ENCODE assay signal across 21 cellular contexts in the genomic region with DNA sequence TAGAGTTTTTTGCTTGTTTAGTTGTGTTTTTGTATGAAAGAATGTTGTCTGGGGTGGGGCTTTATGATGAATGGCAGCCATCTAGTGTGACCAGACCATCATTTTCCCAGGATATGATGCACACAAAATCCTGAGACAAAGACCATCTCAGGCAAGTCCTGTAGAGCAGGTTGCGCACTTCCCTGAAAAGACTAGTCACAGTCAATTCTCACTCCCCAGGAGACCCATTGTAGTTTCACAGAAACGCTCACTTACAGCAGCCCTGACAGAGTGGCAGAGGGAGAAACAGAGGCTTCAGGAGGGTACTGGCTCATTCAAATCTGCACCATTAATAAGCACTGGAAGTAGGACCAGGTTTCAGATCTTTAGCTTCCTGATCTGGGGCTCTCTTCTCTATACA.
DNase-seq lines count a peak whose midpoint lies in the region; ATAC-seq, FAIRE-seq and TF ChIP-seq lines count a peak whose summit lies in the region.
"Had no signal": no experiment of that assay in that cellular context is flagged by ENCODE, and none has a peak within 500 bp of the region (broad histone marks: within the 10 kb centered on the region; RNA-seq: fewer than 3 reads in every experiment).

No MANE protein-coding gene starts in this region.

- H3K23ac ChIP-seq in H1 (ENCODE audit: insufficient read length), result no peak overlapping the region

- no peak overlapping the region for H3K4me3 ChIP-seq in HEK293 (ENCODE audit: low read depth, low read length)
- no peak overlapping the region for H3K4me3 ChIP-seq in H1 (ENCODE audit: extremely low read depth in 1 of 4, insufficient read depth in 2 of 4, low read depth in 3 of 4, low read length in 4 of 4)
- no peak overlapping the region for H3K4me3 ChIP-seq in esophagus muscularis mucosa
- H3K4me3 ChIP-seq: SJSA1 had no signal

- H4K20me1 ChIP-seq in H1 (replicated peaks in 1 of 2; ENCODE audit: control insufficient read depth in 1 of 2, insufficient read depth in 2 of 2, low read length in 2 of 2), result no peaks in the 10 kb centered on the region

- H3K27me3 Mint-ChIP-seq in type B pancreatic cell, result no peaks in the 10 kb centered on the region
- H3K27me3 Mint-ChIP-seq in activated CD4-positive, alpha-beta memory T cell treated with anti-CD3 and anti-CD28 coated beads for 36 hours, result no peaks in the 10 kb centered on the region

- no peaks in the 10 kb centered on the region for H3K4me1 ChIP-seq in HEK293 (ENCODE audit: control insufficient read depth, insufficient read depth, low read length)
- no peaks in the 10 kb centered on the region; a peak in 1 of 7 replicates for H3K4me1 ChIP-seq in H1 (replicated peaks in 1 of 4; ENCODE audit: control insufficient read depth in 3 of 4, insufficient read depth in 4 of 4, low read length in 3 of 4)
- H3K4me1 ChIP-seq in esophagus muscularis mucosa, result no peaks in the 10 kb centered on the region
- H3K4me1 ChIP-seq: SJSA1 had no signal

- TF ChIP-seq POLR2A in H1 (IDR thresholded peaks at IDR 0.05; ENCODE audit: control extremely low read depth in 1 of 2, low read depth in 2 of 2, low read length in 2 of 2) (no peak), esophagus muscularis mucosa (IDR thresholded peaks at IDR 0.05; ENCODE audit: low read depth) (no peak)

- TF ChIP-seq CTCF in HEK293 (tag by site-specific recombination; IDR thresholded peaks at IDR 0.05), result no peak
- no peak for TF ChIP-seq CTCF in H1 (IDR thresholded peaks at IDR 0.05; ENCODE audit: control extremely low read depth in 1 of 3, insufficient read depth in 1 of 3, low read depth in 1 of 3, low read length in 3 of 3)
- no peak for TF ChIP-seq CTCF in type B pancreatic cell (conservative IDR thresholded peaks at IDR 0.05)
- TF ChIP-seq CTCF in esophagus muscularis mucosa (IDR thresholded peaks at IDR 0.05), result no peak

- H4K91ac ChIP-seq in H1 (replicated peaks; ENCODE audit: insufficient read length, low read length), result no peak overlapping the region

- H3K18ac ChIP-seq in H1 (ENCODE audit: extremely low read depth, low read length), result no peak overlapping the region

- no peaks in the 10 kb centered on the region for H3K9me3 Mint-ChIP-seq in type B pancreatic cell
- peaks cover 8% of the 10 kb centered on the region for H3K9me3 Mint-ChIP-seq in activated CD4-positive, alpha-beta memory T cell treated with anti-CD3 and anti-CD28 coated beads for 36 hours
- H3K9me3 Mint-ChIP-seq: HFFc6 had no signal

- no peak overlapping the region for H3K27ac ChIP-seq in HEK293 (ENCODE audit: extremely low read depth, low read depth, low read length)
- no peak overlapping the region for H3K27ac ChIP-seq in H1 (ENCODE audit: low read depth, low read length)
- H3K27ac ChIP-seq in esophagus muscularis mucosa (replicated peaks in 1 of 4), result no peak overlapping the region
- H3K27ac ChIP-seq: C4-2B, SJSA1 had no signal

- no peak for TF ChIP-seq RAD21 in H1 (IDR thresholded peaks at IDR 0.05 in 1 of 2, conservative IDR thresholded peaks at IDR 0.05 in 1 of 2; ENCODE audit: low read depth in 2 of 2, low read length in 2 of 2)

- no peaks in the 10 kb centered on the region for H3K4me1 Mint-ChIP-seq in type B pancreatic cell (ENCODE audit: unreplicated experiment)
- H3K4me1 Mint-ChIP-seq in activated CD4-positive, alpha-beta memory T cell treated with anti-CD3 and anti-CD28 coated beads for 36 hours (ENCODE audit: low read depth), result no peaks in the 10 kb centered on the region

- no peak overlapping the region for H2BK15ac ChIP-seq in H1 (ENCODE audit: low read length)

- peak overlapping the region; percentile 67 for H3K27ac Mint-ChIP-seq in type B pancreatic cell
- no peak overlapping the region for H3K27ac Mint-ChIP-seq in activated CD4-positive, alpha-beta memory T cell treated with anti-CD3 and anti-CD28 coated beads for 36 hours
- H3K27ac Mint-ChIP-seq: HFFc6 had no signal

- FAIRE-seq in H1 (lab: Jason Lieb, UNC), result peak; percentile 82
- FAIRE-seq: H54 had no signal

- H3K4ac ChIP-seq in H1 (replicated peaks; ENCODE audit: insufficient read length, low read depth, low read length), result no peak overlapping the region

- H4K5ac ChIP-seq in H1 (ENCODE audit: insufficient read length, low read depth, low read length), result no peak overlapping the region

- no peak for ATAC-seq in GM21619 (IDR thresholded peaks at IDR 0.05; ENCODE audit: unreplicated experiment)
- ATAC-seq: Panc1 had no signal

- no peak overlapping the region for H3K4me3 Mint-ChIP-seq in type B pancreatic cell
- no peak overlapping the region for H3K4me3 Mint-ChIP-seq in activated CD4-positive, alpha-beta memory T cell treated with anti-CD3 and anti-CD28 coated beads for 36 hours
- H3K4me3 Mint-ChIP-seq: HFFc6 had no signal

- no peaks in the 10 kb centered on the region for H3K36me3 ChIP-seq in HEK293 (ENCODE audit: control insufficient read depth in 2 of 2, insufficient read depth in 1 of 2, low read length in 2 of 2)
- no peaks in the 10 kb centered on the region for H3K36me3 ChIP-seq in H1 (ENCODE audit: control insufficient read depth in 2 of 4, insufficient read depth in 4 of 4, low read length in 3 of 4)
- no peaks in the 10 kb centered on the region for H3K36me3 ChIP-seq in esophagus muscularis mucosa
- H3K36me3 ChIP-seq: SJSA1 had no signal

- intact Hi-C loops in esophagus muscularis mucosa (cut with DNase I), result no loop called here
- intact Hi-C loops in activated CD4-positive, alpha-beta memory T cell treated with anti-CD3 and anti-CD28 coated beads for 36 hours (cut with micrococcal nuclease), result loop anchor here (5.0 to 10.0 kb wide), 2 partner anchors 756 to 858 kb away; partner anchors contain the start of gene NELL2

- no peak overlapping the region for H2AK5ac ChIP-seq in H1 (ENCODE audit: low read depth, low read length)

- peaks cover 5% of the 10 kb centered on the region for H3K36me3 Mint-ChIP-seq in type B pancreatic cell
- peaks cover 4% of the 10 kb centered on the region for H3K36me3 Mint-ChIP-seq in activated CD4-positive, alpha-beta memory T cell treated with anti-CD3 and anti-CD28 coated beads for 36 hours

- H2BK20ac ChIP-seq in H1 (ENCODE audit: low read length), result no peak overlapping the region

- no peak overlapping the region for H2BK5ac ChIP-seq in H1 (ENCODE audit: low read depth, low read length)

- H2BK120ac ChIP-seq in H1 (replicated peaks; ENCODE audit: low read depth, low read length), result no peak overlapping the region

- H3K27me3 ChIP-seq in H1 (replicated peaks in 1 of 4; ENCODE audit: control insufficient read depth in 3 of 4, extremely low read depth in 1 of 4, insufficient read depth in 3 of 4, low read length in 3 of 4) (no peaks in the 10 kb centered on the region), esophagus muscularis mucosa (no peaks in the 10 kb centered on the region)
- H3K27me3 ChIP-seq: SJSA1 had no signal

- no peaks in the 10 kb centered on the region for H3K9me3 ChIP-seq in HEK293 (ENCODE audit: control insufficient read depth, insufficient read depth, low read depth, low read length)
- no peaks in the 10 kb centered on the region for H3K9me3 ChIP-seq in H1 (ENCODE audit: insufficient read depth in 2 of 2, low read depth in 1 of 2, low read length in 1 of 2)
- no peaks in the 10 kb centered on the region for H3K9me3 ChIP-seq in esophagus muscularis mucosa
- H3K9me3 ChIP-seq: SJSA1 had no signal

- H2BK12ac ChIP-seq in H1 (ENCODE audit: low read depth, low read length), result no peak overlapping the region

- POLR2A ChIA-PET in HEK293 (lab: Yijun Ruan, JAX) (no interaction called here), H1 (lab: Charles Lee; ENCODE audit: partially characterized antibody) (interaction anchor here (0.6 kb wide), 1 partner anchor 194 kb away, joined by 3 read pairs; no protein-coding TSS in a partner anchor)
- POLR2A ChIA-PET in activated CD4-positive, alpha-beta memory T cell treated with anti-CD3 and anti-CD28 coated beads for 36 hours (lab: Charles Lee), result no interaction called here

- WGBS in H1 (ENCODE audit: extremely low coverage in 1 of 2, insufficient coverage in 1 of 2, insufficient read length in 1 of 2, insufficient replicate concordance in 2 of 2, low coverage in 1 of 2, low lambda C conversion rate in 2 of 2, missing lambda C conversion rate in 1 of 2), 2 experiments, result 34% methylated on average over 2 of the region's 2 CpGs; no CpG with 5 or more reads in 1 of the 2 experiments
- 82% methylated on average over 2 of the region's 2 CpGs for WGBS in esophagus muscularis mucosa

- no peak overlapping the region; a peak in 1 of 4 replicates for H3K4me2 ChIP-seq in H1 (ENCODE audit: insufficient read depth in 1 of 2, low read depth in 2 of 2, low read length in 2 of 2)

- no peak overlapping the region for H2AFZ ChIP-seq in H1 (ENCODE audit: low read length)

- no peaks in the 10 kb centered on the region for H3K79me1 ChIP-seq in H1 (ENCODE audit: low read depth, low read length)

- no peak overlapping the region for H3K9ac ChIP-seq in H1 (replicated peaks in 1 of 4; ENCODE audit: extremely low read depth in 1 of 4, low read depth in 3 of 4, low read length in 3 of 4)

- H4K8ac ChIP-seq in H1 (ENCODE audit: extremely low read depth, insufficient read depth, low read length), result no peak overlapping the region

- H3K14ac ChIP-seq in H1 (ENCODE audit: insufficient read length), result no peak overlapping the region

- no peak for TF ChIP-seq EP300 in H1 (IDR thresholded peaks at IDR 0.05; ENCODE audit: borderline replicate concordance in 1 of 2, low read depth in 2 of 2, low read length in 2 of 2)
- no peak for TF ChIP-seq EP300 in esophagus muscularis mucosa (IDR thresholded peaks at IDR 0.05)

- H3K23me2 ChIP-seq in H1 (ENCODE audit: low read depth, low read length), result no peaks in the 10 kb centered on the region

- no peak for DNase-seq in H1 (ENCODE audit: low read depth in 1 of 2, low spot score in 2 of 2)
- DNase-seq in iPS-NIHi11 (ENCODE audit: low spot score), result peak; percentile 14
- DNase-seq in type B pancreatic cell (ENCODE audit: extremely low spot score, unreplicated experiment), result no peak
- no peak for DNase-seq in esophagus muscularis mucosa (ENCODE audit: extremely low spot score)
- DNase-seq in activated CD4-positive, alpha-beta memory T cell treated with anti-CD3 and anti-CD28 coated beads for 36 hours, result no peak
- DNase-seq: AML-193, DMS79, HFFc6, KG1, NCI-H1105 treated with DMSO at 0.1 percent for 48 hours, NCI-H1694, NCI-H2081 treated with DMSO at 0.1 percent for 48 hours, NCI-H2227 treated with DMSO at 0.1 percent for 48 hours, NCI-H510A treated with DMSO at 0.1 percent for 48 hours, NCI-H82 had no signal

- H3K56ac ChIP-seq in H1 (replicated peaks; ENCODE audit: insufficient read length, low read depth, low read length), result no peak overlapping the region

- CTCF ChIA-PET in HEK293 (lab: Yijun Ruan, JAX), result interaction anchor here (1.2 kb wide), 1 partner anchor 19 kb away, joined by 3 read pairs; no protein-coding TSS in a partner anchor
- CTCF ChIA-PET in H1 (lab: Charles Lee; ENCODE audit: partially characterized antibody), result interaction anchor here (0.6 kb wide), 1 partner anchor 24 kb away, joined by 3 read pairs; no protein-coding TSS in a partner anchor
- CTCF ChIA-PET in activated CD4-positive, alpha-beta memory T cell treated with anti-CD3 and anti-CD28 coated beads for 36 hours (lab: Charles Lee), result no interaction called here

- no peaks in the 10 kb centered on the region for H3K79me2 ChIP-seq in H1 (ENCODE audit: control insufficient read depth in 1 of 2, insufficient read depth in 2 of 2, low read length in 2 of 2)

TF ChIP-seq in HEK293, 187 proteins besides CTCF, POLR2A, EP300 and RAD21 (continues in another document):
- no peak for TF ChIP-seq SP2 (tag by site-specific recombination; IDR thresholded peaks at IDR 0.05)

TF ChIP-seq in H1, 55 proteins besides CTCF, POLR2A, EP300 and RAD21 (continues in another document):
- no peak for TF ChIP-seq SUZ12 (IDR thresholded peaks at IDR 0.05; ENCODE audit: low read length)
